ENCODE assay signal across 17 cellular contexts in genomic region chr9:124569942-124570341, GRCh38.
"Had no signal": no experiment of that assay in that cellular context is flagged by ENCODE, and none has a peak within 500 bp of the region (broad histone marks: within the 10 kb centered on the region; RNA-seq: fewer than 3 reads in every experiment).

No MANE protein-coding gene starts in this region.

- H3K9me3 Mint-ChIP-seq: activated T-helper 17 cell treated with anti-CD3 and anti-CD28 coated beads, Interleukin-2, amount 50 U/mL, for 72 hours; effector memory CD8-positive, alpha-beta T cell; naive B cell; stimulated activated naive B cell treated with anti-CD40 and anti-IgM and Interleukin-4, amounts not matched to agents 10 μg/mL and 1 μg/mL and 100 μg/mL, for 72 hours had no signal

- H3K4me3 Mint-ChIP-seq: activated T-helper 17 cell treated with anti-CD3 and anti-CD28 coated beads, Interleukin-2, amount 50 U/mL, for 72 hours; effector memory CD8-positive, alpha-beta T cell; naive B cell; stimulated activated naive B cell treated with anti-CD40 and anti-IgM and Interleukin-4, amounts not matched to agents 10 μg/mL and 1 μg/mL and 100 μg/mL, for 72 hours had no signal

- H3K36me3 ChIP-seq: breast epithelium, gastroesophageal sphincter, tibial artery had no signal

- H3K27ac ChIP-seq: breast epithelium, gastroesophageal sphincter, tibial artery had no signal

- H3K27me3 ChIP-seq: breast epithelium, gastroesophageal sphincter, tibial artery had no signal

- DNase-seq: activated CD4-positive, alpha-beta T cell treated with anti-CD3 and anti-CD28 coated beads, Interleukin-2, amount 50 U/mL, for 4 hours; activated CD4-positive, CD25-positive, alpha-beta regulatory T cell treated with anti-CD3 and anti-CD28 coated beads, Interleukin-2, amount 50 U/mL, for 72 hours; activated naive CD4-positive, alpha-beta T cell treated with Interleukin-2 at 50 U/mL for 16 hours; activated T-cell treated with anti-CD3 and anti-CD28 coated beads for 4 hours; anterior cingulate cortex; dermis blood vessel endothelial cell; effector memory CD8-positive, alpha-beta T cell; naive B cell; retina; stimulated activated CD4-positive, alpha-beta T cell treated with anti-CD3 and anti-CD28 coated beads, Interleukin-15, amount 100 ng/mL, for 24 hours; stimulated activated CD4-positive, alpha-beta T cell treated with anti-CD3 and anti-CD28 coated beads, Interleukin-4, amount 100 ng/mL, for 1 hour; stimulated activated naive B cell treated with anti-CD40 and anti-IgM and Interleukin-4, amounts not matched to agents 10 μg/mL and 1 μg/mL and 100 μg/mL, for 72 hours; SW 1271; tibial artery had no signal

- H3K36me3 Mint-ChIP-seq: naive B cell; stimulated activated naive B cell treated with anti-CD40 and anti-IgM and Interleukin-4, amounts not matched to agents 10 μg/mL and 1 μg/mL and 100 μg/mL, for 72 hours had no signal

- H3K9me3 ChIP-seq: breast epithelium, gastroesophageal sphincter, tibial artery had no signal

- H3K4me3 ChIP-seq: breast epithelium, gastroesophageal sphincter, tibial artery had no signal

- H3K4me1 ChIP-seq: breast epithelium, gastroesophageal sphincter, tibial artery had no signal

- H3K27ac Mint-ChIP-seq: activated T-helper 17 cell treated with anti-CD3 and anti-CD28 coated beads, Interleukin-2, amount 50 U/mL, for 72 hours; effector memory CD8-positive, alpha-beta T cell; naive B cell; stimulated activated naive B cell treated with anti-CD40 and anti-IgM and Interleukin-4, amounts not matched to agents 10 μg/mL and 1 μg/mL and 100 μg/mL, for 72 hours had no signal

- H3K4me1 Mint-ChIP-seq: activated T-helper 17 cell treated with anti-CD3 and anti-CD28 coated beads, Interleukin-2, amount 50 U/mL, for 72 hours had no signal
